Comparison of ENCODE assay signal across 1 cellular context in the genomic region with DNA sequence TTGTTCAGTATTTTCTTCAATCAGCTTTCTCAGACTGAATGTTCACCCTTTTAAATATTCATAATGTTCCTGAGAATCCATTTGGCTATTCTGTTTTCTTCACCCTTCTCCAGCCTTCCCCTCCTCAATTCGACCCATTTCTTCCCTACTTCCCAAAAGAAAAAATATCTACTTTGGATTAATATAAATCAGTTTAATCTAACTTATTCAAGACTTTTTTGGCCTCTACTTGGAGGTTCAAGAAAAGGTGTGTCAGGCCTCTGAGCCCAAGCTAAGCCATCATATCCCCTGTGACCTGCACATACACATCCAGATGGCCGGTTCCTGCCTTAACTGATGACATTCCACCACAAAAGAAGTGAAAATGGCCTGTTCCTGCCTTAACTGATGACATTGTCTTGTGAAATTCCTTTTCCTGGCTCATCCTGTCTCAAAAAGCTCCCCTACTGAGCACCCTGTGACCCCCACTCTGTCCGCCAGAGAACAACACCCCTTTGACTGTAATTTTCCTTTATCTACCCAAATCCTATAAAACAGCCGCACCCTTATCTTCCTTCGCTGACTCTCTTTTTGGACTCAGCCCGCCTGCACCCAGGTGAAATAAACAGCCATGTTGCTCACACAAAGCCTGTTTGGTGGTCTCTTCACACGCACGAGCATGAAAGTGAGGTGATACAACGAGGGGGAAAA.
TF ChIP-seq lines count a peak whose summit lies in the region.

No MANE protein-coding gene starts in this region.

TF ChIP-seq in WTC11, 78 proteins besides CTCF, POLR2A, EP300 and RAD21:
- peak; percentile 35; the same call in 1 of the 2 replicates for TF ChIP-seq TEAD1 (CRISPR knock-in tag; IDR thresholded peaks at IDR 0.05)
- TF ChIP-seq, protein P1, sequence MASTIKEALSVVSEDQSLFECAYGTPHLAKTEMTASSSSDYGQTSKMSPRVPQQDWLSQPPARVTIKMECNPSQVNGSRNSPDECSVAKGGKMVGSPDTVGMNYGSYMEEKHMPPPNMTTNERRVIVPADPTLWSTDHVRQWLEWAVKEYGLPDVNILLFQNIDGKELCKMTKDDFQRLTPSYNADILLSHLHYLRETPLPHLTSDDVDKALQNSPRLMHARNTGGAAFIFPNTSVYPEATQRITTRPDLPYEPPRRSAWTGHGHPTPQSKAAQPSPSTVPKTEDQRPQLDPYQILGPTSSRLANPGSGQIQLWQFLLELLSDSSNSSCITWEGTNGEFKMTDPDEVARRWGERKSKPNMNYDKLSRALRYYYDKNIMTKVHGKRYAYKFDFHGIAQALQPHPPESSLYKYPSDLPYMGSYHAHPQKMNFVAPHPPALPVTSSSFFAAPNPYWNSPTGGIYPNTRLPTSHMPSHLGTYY (CRISPR knock-in tag; IDR thresholded peaks at IDR 0.05), result 0 out of 2 replicates have a peak, but pooled peaks have one; percentile 50
